In genomic region chr16:67992661-67993206, GRCh38 we compare ENCODE assay signal across 9 cellular contexts. TPM values are rescaled to one million over a fixed set of nuclear protein-coding genes. Genes with fewer than 3 reads are reported as not detected.
DNase-seq lines count a peak whose midpoint lies in the region; ATAC-seq and TF ChIP-seq lines count a peak whose summit lies in the region.
"Had no signal": no experiment of that assay in that cellular context is flagged by ENCODE, and none has a peak within 500 bp of the region (broad histone marks: within the 10 kb centered on the region; RNA-seq: fewer than 3 reads in every experiment).

No MANE protein-coding gene starts in this region.

- no peaks in the 10 kb centered on the region for H3K36me3 ChIP-seq in suprapubic skin

- no peaks in the 10 kb centered on the region for H3K9me3 Mint-ChIP-seq in activated CD8-positive, alpha-beta memory T cell treated with anti-CD3 and anti-CD28 coated beads, Interleukin-2, amount 10 ng/mL, durations not matched to agents 7 days and 5 days (ENCODE audit: low read depth)
- H3K9me3 Mint-ChIP-seq in immature natural killer cell, result no peaks in the 10 kb centered on the region

- H3K36me3 Mint-ChIP-seq in activated CD8-positive, alpha-beta memory T cell treated with anti-CD3 and anti-CD28 coated beads, Interleukin-2, amount 10 ng/mL, durations not matched to agents 7 days and 5 days, result peaks cover 3% of the 10 kb centered on the region
- peaks cover 0 to 4% (median 0%) of the 10 kb centered on the region in 3 donors for H3K36me3 Mint-ChIP-seq in immature natural killer cell

- H3K27ac ChIP-seq in suprapubic skin, result no peak overlapping the region

- no peaks in the 10 kb centered on the region for H3K9me3 ChIP-seq in suprapubic skin

- H3K4me1 ChIP-seq in suprapubic skin, result peaks cover 15% of the 10 kb centered on the region

- TF ChIP-seq CTCF in suprapubic skin (IDR thresholded peaks at IDR 0.05) (no peak), foreskin fibroblast (IDR thresholded peaks at IDR 0.05; ENCODE audit: low read depth, low read length) (no peak)

- TF ChIP-seq POLR2A in suprapubic skin (IDR thresholded peaks at IDR 0.05), result no peak

- peak overlapping the region; percentile 39 for H3K4me3 ChIP-seq in suprapubic skin
- H3K4me3 ChIP-seq in foreskin fibroblast (ENCODE audit: low read depth in 1 of 2, low read length in 2 of 2), result no peak overlapping the region

- peaks cover 37% of the 10 kb centered on the region for H3K4me1 Mint-ChIP-seq in activated CD8-positive, alpha-beta memory T cell treated with anti-CD3 and anti-CD28 coated beads, Interleukin-2, amount 10 ng/mL, durations not matched to agents 7 days and 5 days
- peaks cover 49 to 66% of the 10 kb centered on the region in 2 donors for H3K4me1 Mint-ChIP-seq in immature natural killer cell

- H3K27me3 Mint-ChIP-seq in activated CD8-positive, alpha-beta memory T cell treated with anti-CD3 and anti-CD28 coated beads, Interleukin-2, amount 10 ng/mL, durations not matched to agents 7 days and 5 days, result no peaks in the 10 kb centered on the region
- peaks cover 0 to 2% (median 2%) of the 10 kb centered on the region in 3 donors for H3K27me3 Mint-ChIP-seq in immature natural killer cell (ENCODE audit: low read depth in 3 of 3)

- CTCF ChIA-PET in activated CD8-positive, alpha-beta memory T cell treated with anti-CD3 and anti-CD28 coated beads, Interleukin-2, amount 10 ng/mL, durations not matched to agents 7 days and 5 days (lab: Charles Lee), result interaction anchor here (0.6 to 2.4 kb wide), 7 partner anchors 11 to 72 kb away, joined by 3 to 22 read pairs (median 4); no protein-coding TSS in a partner anchor

- H3K27me3 ChIP-seq in suprapubic skin, result no peaks in the 10 kb centered on the region

- H3K4me3 Mint-ChIP-seq in activated CD8-positive, alpha-beta memory T cell treated with anti-CD3 and anti-CD28 coated beads, Interleukin-2, amount 10 ng/mL, durations not matched to agents 7 days and 5 days, result no peak overlapping the region
- H3K4me3 Mint-ChIP-seq in immature natural killer cell, result peak overlapping the region in 3 of 5 donors; percentile 21 to 90 (median 87)

- no peak for ATAC-seq in activated CD8-positive, alpha-beta memory T cell treated with anti-CD3 and anti-CD28 coated beads, Interleukin-2, amount 10 ng/mL, durations not matched to agents 7 days and 5 days
- peak; percentile 5; the same call in 2 of the 3 replicates for ATAC-seq in SK-N-SH treated with all-trans-retinoic acid at 6 μM for 48 hours
- ATAC-seq in GM18519 (IDR thresholded peaks at IDR 0.05; ENCODE audit: low FRiP score, unreplicated experiment), result no peak

- peak; percentile 40 for DNase-seq in activated CD8-positive, alpha-beta memory T cell treated with anti-CD3 and anti-CD28 coated beads, Interleukin-2, amount 10 ng/mL, durations not matched to agents 7 days and 5 days
- no peak for DNase-seq in activated CD8-positive, alpha-beta memory T cell treated with anti-CD3 and anti-CD28 coated beads, Interleukin-2, amount 50 U/mL, for 48 hours
- no peak for DNase-seq in immature natural killer cell
- no peak for DNase-seq in suprapubic skin (ENCODE audit: low spot score in 2 of 2)
- no peak for DNase-seq in foreskin fibroblast
- DNase-seq in DMS 273 (lab: John Stamatoyannopoulos, UW; ENCODE audit: unreplicated experiment), result no peak

- no peak for TF ChIP-seq EP300 in suprapubic skin (IDR thresholded peaks at IDR 0.05)

- 32% methylated on average over 8 of the region's 20 CpGs for WGBS in suprapubic skin

- peak overlapping the region; percentile 63 for H3K27ac Mint-ChIP-seq in activated CD8-positive, alpha-beta memory T cell treated with anti-CD3 and anti-CD28 coated beads, Interleukin-2, amount 10 ng/mL, durations not matched to agents 7 days and 5 days
- H3K27ac Mint-ChIP-seq in immature natural killer cell, result peak overlapping the region; percentile 29 to 99 (median 66)

TF ChIP-seq in SK-N-SH treated with all-trans-retinoic acid at 6 μM for 48 hours, 23 proteins besides CTCF, POLR2A, EP300 and RAD21:
- TF ChIP-seq RARB (CRISPR knock-in tag; IDR thresholded peaks at IDR 0.05), result no peak
- no peak for TF ChIP-seq CREB5 (CRISPR knock-in tag; IDR thresholded peaks at IDR 0.05; ENCODE audit: low read depth)
- TF ChIP-seq PATZ1 (CRISPR knock-in tag; IDR thresholded peaks at IDR 0.05; ENCODE audit: borderline replicate concordance), result no peak
- no peak for TF ChIP-seq BACH2 (CRISPR knock-in tag; IDR thresholded peaks at IDR 0.05; ENCODE audit: borderline replicate concordance)
- TF ChIP-seq OSR1 (CRISPR knock-in tag; IDR thresholded peaks at IDR 0.05), result no peak
- TF ChIP-seq CSRNP3 (CRISPR knock-in tag; IDR thresholded peaks at IDR 0.05), result no peak
- TF ChIP-seq ZFP30 (CRISPR knock-in tag; IDR thresholded peaks at IDR 0.05), result no peak
- no peak for TF ChIP-seq ZFP3 (CRISPR knock-in tag; IDR thresholded peaks at IDR 0.05)
- no peak for TF ChIP-seq CSDC2 (CRISPR knock-in tag; IDR thresholded peaks at IDR 0.05)
- no peak for TF ChIP-seq ZNF565 (CRISPR knock-in tag; conservative IDR thresholded peaks at IDR 0.05; ENCODE audit: low read depth)
- TF ChIP-seq PPARA (CRISPR knock-in tag; IDR thresholded peaks at IDR 0.05; ENCODE audit: borderline replicate concordance), result no peak

RNA-seq across cellular contexts. Expression of gene DPEP2, which starts 6.5 kb away (rescaled TPM):
- total RNA-seq in activated CD8-positive, alpha-beta memory T cell treated with anti-CD3 and anti-CD28 coated beads, Interleukin-2, amount 10 ng/mL, durations not matched to agents 7 days and 5 days, result 1 to 10 TPM; 4.5 to 4.7 TPM
- polyA plus RNA-seq in immature natural killer cell, result 10 to 100 TPM; 45.5 to 62.6 (median 59.4) TPM
- total RNA-seq in suprapubic skin, result under 1 TPM in 1 of 4 donors, not detected in 3; 0.56 TPM
- polyA plus RNA-seq: AG04450 had no signal

RNA-seq across cellular contexts. Expression of gene DPEP3, which starts 12.4 kb away (rescaled TPM):
- under 1 TPM in 1 of 2 experiments, not detected in 1; 0.28 TPM for total RNA-seq in activated CD8-positive, alpha-beta memory T cell treated with anti-CD3 and anti-CD28 coated beads, Interleukin-2, amount 10 ng/mL, durations not matched to agents 7 days and 5 days
- polyA plus RNA-seq in immature natural killer cell, result under 1 TPM in 1 of 3 donors, not detected in 2; 0.11 TPM
- total RNA-seq in suprapubic skin, result not detected
- polyA plus RNA-seq: AG04450 had no signal

RNA-seq across cellular contexts. Expression of gene DPEP2NB, which starts 23.0 kb away (rescaled TPM):
- total RNA-seq in activated CD8-positive, alpha-beta memory T cell treated with anti-CD3 and anti-CD28 coated beads, Interleukin-2, amount 10 ng/mL, durations not matched to agents 7 days and 5 days, result not detected
- not detected for polyA plus RNA-seq in immature natural killer cell
- total RNA-seq in suprapubic skin, result not detected
- polyA plus RNA-seq: AG04450 had no signal

RNA-seq across cellular contexts. Expression of gene SLC12A4, which starts 24.3 kb away (rescaled TPM):
- total RNA-seq in activated CD8-positive, alpha-beta memory T cell treated with anti-CD3 and anti-CD28 coated beads, Interleukin-2, amount 10 ng/mL, durations not matched to agents 7 days and 5 days, result 10 to 100 TPM; 47.7 to 51.2 TPM
- 10 to 100 TPM in 1 of 3 donors, 1 to 10 TPM in 2; 5.1 to 10.5 (median 6.6) TPM for polyA plus RNA-seq in immature natural killer cell
- total RNA-seq in suprapubic skin, result 100 to 1,000 TPM in 1 of 4 donors, 10 to 100 TPM in 3; 31.2 to 165 (median 72.2) TPM

RNA-seq across cellular contexts. Expression of gene DDX28, which starts 30.3 kb away (rescaled TPM):
- 10 to 100 TPM; 14.8 to 20.8 TPM for total RNA-seq in activated CD8-positive, alpha-beta memory T cell treated with anti-CD3 and anti-CD28 coated beads, Interleukin-2, amount 10 ng/mL, durations not matched to agents 7 days and 5 days
- polyA plus RNA-seq in immature natural killer cell, result 10 to 100 TPM; 45.3 to 59.4 (median 55.0) TPM
- 10 to 100 TPM in 2 of 4 donors, 1 to 10 TPM in 2; 9.0 to 22.5 (median 13.0) TPM for total RNA-seq in suprapubic skin
